29 cellular contexts compared by ENCODE assay signal in genomic region chr6:77366798-77367197, GRCh38.
"Had no signal": no experiment of that assay in that cellular context is flagged by ENCODE, and none has a peak within 500 bp of the region (broad histone marks: within the 10 kb centered on the region; RNA-seq: fewer than 3 reads in every experiment).

No MANE protein-coding gene starts in this region.

- H3K27me3 ChIP-seq: ascending aorta, SJSA1 had no signal

- ATAC-seq: activated CD8-positive, alpha-beta memory T cell treated with anti-CD3 and anti-CD28 coated beads, Interleukin-2, amount 10 ng/mL, durations not matched to agents 7 days and 5 days; activated CD8-positive, alpha-beta T cell treated with anti-CD3 and anti-CD28 coated beads, Interleukin-2, amount 10 ng/mL, durations not matched to agents 7 days and 5 days; PC-3; SK-N-SH treated with all-trans-retinoic acid at 6 μM for 48 hours; WTC11 had no signal

- H3K4me1 ChIP-seq: ascending aorta, SJSA1 had no signal

- H3K4me3 Mint-ChIP-seq: activated CD8-positive, alpha-beta memory T cell treated with anti-CD3 and anti-CD28 coated beads, Interleukin-2, amount 10 ng/mL, durations not matched to agents 7 days and 5 days; activated CD8-positive, alpha-beta T cell treated with anti-CD3 and anti-CD28 coated beads, Interleukin-2, amount 10 ng/mL, durations not matched to agents 7 days and 5 days; activated naive CD4-positive, alpha-beta T cell treated with anti-CD3 and anti-CD28 coated beads, Interleukin-2, amount 50 U/mL, for 24 hours; activated T-cell treated with anti-CD3 and anti-CD28 coated beads, Interleukin-2, amount 50 U/mL, for 24 hours; activated T-helper 1 cell treated with anti-CD3 and anti-CD28 coated beads, Interleukin-12 subunit alpha, Interleukin-12 subunit beta, Interleukin-2, Interleukin-4 antibody, amounts not matched to agents 30 ng/mL and 10 ng/mL and 1 ng/mL, durations not matched to agents 14 hours and 24 hours and 36 hours; central memory CD8-positive, alpha-beta T cell; T-helper 2 cell treated with Interferon-gamma antibody and Interleukin-4, amounts not matched to agents 5 μg/mL and 100 μg/mL, for 36 hours; WTC11 had no signal

- FAIRE-seq: RCC 7860 had no signal

- H3K4me1 Mint-ChIP-seq: activated CD8-positive, alpha-beta memory T cell treated with anti-CD3 and anti-CD28 coated beads, Interleukin-2, amount 10 ng/mL, durations not matched to agents 7 days and 5 days; activated naive CD4-positive, alpha-beta T cell treated with anti-CD3 and anti-CD28 coated beads, Interleukin-2, amount 50 U/mL, for 24 hours; central memory CD8-positive, alpha-beta T cell had no signal

- H3K4me3 ChIP-seq: SJSA1 had no signal

- H3K27ac ChIP-seq: SJSA1 had no signal

- DNase-seq: activated CD4-positive, alpha-beta T cell treated with anti-CD3 and anti-CD28 coated beads for 48 hours; activated CD4-positive, alpha-beta T cell treated with anti-CD3 and anti-CD28 coated beads, Interleukin-2, amount 50 U/mL, for 4 hours; activated CD4-positive, CD25-positive, alpha-beta regulatory T cell treated with anti-CD3 and anti-CD28 coated beads, Interleukin-2, amount 50 U/mL, for 72 hours; activated CD8-positive, alpha-beta memory T cell treated with anti-CD3 and anti-CD28 coated beads, Interleukin-2, amount 10 ng/mL, durations not matched to agents 7 days and 5 days; activated CD8-positive, alpha-beta T cell treated with anti-CD3 and anti-CD28 coated beads, Interleukin-2, amount 10 ng/mL, durations not matched to agents 7 days and 5 days; activated effector memory CD4-positive, alpha-beta T cell treated with Interleukin-2 at 50 U/mL for 16 hours; activated naive CD4-positive, alpha-beta T cell; activated T-cell treated with anti-CD3 and anti-CD28 coated beads, Interleukin-2, amount 50 U/mL, for 24 hours; amniotic stem cell; MM.1S; NCI-H1105; NCI-H1436 treated with DMSO at 0.1 percent for 48 hours; NCI-H187; NCI-H2081; NCI-H446; NCI-H524; PC-3; SHP77; SW 1271 had no signal

- H3K36me3 ChIP-seq: ascending aorta, SJSA1 had no signal

- H3K36me3 Mint-ChIP-seq: activated CD8-positive, alpha-beta memory T cell treated with anti-CD3 and anti-CD28 coated beads, Interleukin-2, amount 10 ng/mL, durations not matched to agents 7 days and 5 days; activated naive CD4-positive, alpha-beta T cell treated with anti-CD3 and anti-CD28 coated beads, Interleukin-2, amount 50 U/mL, for 24 hours; brain had no signal

- H3K27ac Mint-ChIP-seq: activated CD8-positive, alpha-beta memory T cell treated with anti-CD3 and anti-CD28 coated beads, Interleukin-2, amount 10 ng/mL, durations not matched to agents 7 days and 5 days; activated CD8-positive, alpha-beta T cell treated with anti-CD3 and anti-CD28 coated beads, Interleukin-2, amount 10 ng/mL, durations not matched to agents 7 days and 5 days; activated naive CD4-positive, alpha-beta T cell treated with anti-CD3 and anti-CD28 coated beads, Interleukin-2, amount 50 U/mL, for 24 hours; activated T-cell treated with anti-CD3 and anti-CD28 coated beads, Interleukin-2, amount 50 U/mL, for 24 hours; activated T-helper 1 cell treated with anti-CD3 and anti-CD28 coated beads, Interleukin-12 subunit alpha, Interleukin-12 subunit beta, Interleukin-2, Interleukin-4 antibody, amounts not matched to agents 30 ng/mL and 10 ng/mL and 1 ng/mL, durations not matched to agents 14 hours and 24 hours and 36 hours; T-helper 2 cell treated with Interferon-gamma antibody and Interleukin-4, amounts not matched to agents 5 μg/mL and 100 μg/mL, for 36 hours; WTC11 had no signal

- H3K27me3 Mint-ChIP-seq: activated CD8-positive, alpha-beta memory T cell treated with anti-CD3 and anti-CD28 coated beads, Interleukin-2, amount 10 ng/mL, durations not matched to agents 7 days and 5 days; activated naive CD4-positive, alpha-beta T cell treated with anti-CD3 and anti-CD28 coated beads, Interleukin-2, amount 50 U/mL, for 24 hours; activated T-cell treated with anti-CD3 and anti-CD28 coated beads, Interleukin-2, amount 50 U/mL, for 24 hours; central memory CD8-positive, alpha-beta T cell had no signal

- H3K9me3 ChIP-seq: ascending aorta, SJSA1 had no signal
